In genomic region chr17:75456417-75457046, GRCh38 we compare ENCODE assay signal across 8 cellular contexts. TPM values are rescaled to one million over a fixed set of nuclear protein-coding genes. Genes with fewer than 3 reads are reported as not detected.
A peak's percentile ranks its signal among the peaks of the same experiment; 100 is the strongest.
DNase-seq lines count a peak whose midpoint lies in the region; ATAC-seq and TF ChIP-seq lines count a peak whose summit lies in the region.

Gene TMEM94 (plus strand): TSS chr17:75456635. CDS start chr17:75471906, 15,271 bp downstream.

- H3K36me3 ChIP-seq in DND-41 (ENCODE audit: insufficient read depth, low read length) (no peaks in the 10 kb centered on the region; the same call in 1 of the 2 replicates), GM23248 (ENCODE audit: low read depth) (no peaks in the 10 kb centered on the region), fibroblast of lung (ENCODE audit: control insufficient read depth, insufficient read depth, low read length) (no peaks in the 10 kb centered on the region)
- H3K36me3 ChIP-seq in naive thymus-derived CD4-positive, alpha-beta T cell (ENCODE audit: control insufficient read depth in 2 of 3, insufficient read depth in 3 of 3, low read length in 3 of 3): peaks cover 0 to 5% (median 0%) of the 10 kb centered on the region in 3 experiments

- peak; percentile 97 for ATAC-seq in DND-41 (ENCODE audit: insufficient read depth, low read depth)
- peak; percentile 98 for ATAC-seq in naive thymus-derived CD4-positive, alpha-beta T cell
- peak; percentile 98 for ATAC-seq in stimulated activated naive B cell treated with anti-CD40 and anti-IgM and Interleukin-4, amounts not matched to agents 10 μg/mL and 1 μg/mL and 100 μg/mL, for 72 hours (replicated peaks)

- H3K27me3 ChIP-seq in DND-41 (ENCODE audit: insufficient read depth, low read length, poor library complexity) (no peaks in the 10 kb centered on the region), GM23248 (replicated peaks; ENCODE audit: insufficient read depth) (no peaks in the 10 kb centered on the region), fibroblast of lung (ENCODE audit: control insufficient read depth, insufficient read depth, low read length) (no peaks in the 10 kb centered on the region)
- H3K27me3 ChIP-seq in naive thymus-derived CD4-positive, alpha-beta T cell (ENCODE audit: control insufficient read depth in 2 of 2, insufficient read depth in 2 of 2, low read length in 2 of 2): no peaks in the 10 kb centered on the region

- TF ChIP-seq CTCF in DND-41 (IDR thresholded peaks at IDR 0.05; ENCODE audit: borderline replicate concordance, extremely low read depth, low read length, poor library complexity, severe bottlenecking) (no peak), fibroblast of lung (conservative IDR thresholded peaks at IDR 0.05 in 1 of 2, IDR thresholded peaks at IDR 0.05 in 1 of 2; ENCODE audit: low read depth in 1 of 2, low read length in 2 of 2) (no peak)

- no peaks in the 10 kb centered on the region for H3K9me2 ChIP-seq in GM23248 (ENCODE audit: insufficient read depth)

- H3K79me2 ChIP-seq in DND-41 (ENCODE audit: insufficient read depth, low read length) (peaks cover 46% of the 10 kb centered on the region), GM23248 (ENCODE audit: insufficient read depth) (peaks cover 35% of the 10 kb centered on the region), fibroblast of lung (ENCODE audit: control insufficient read depth, insufficient read depth, low read length) (peaks cover 3% of the 10 kb centered on the region)

- H3K27ac ChIP-seq in DND-41 (ENCODE audit: low read length): peak within 1 kb of the TSS; percentile 89
- H3K27ac ChIP-seq in GM23248: peak within 1 kb of the TSS; percentile 85
- H3K27ac ChIP-seq in fibroblast of lung (ENCODE audit: insufficient read depth, low read length): peak within 1 kb of the TSS; percentile 89
- peak within 1 kb of the TSS; percentile 74 for H3K27ac ChIP-seq in naive thymus-derived CD4-positive, alpha-beta T cell (ENCODE audit: low read depth, low read length)

- H3K4me3 Mint-ChIP-seq in naive thymus-derived CD4-positive, alpha-beta T cell: peak within 1 kb of the TSS; percentile 92 to 99 (median 94)
- peak within 1 kb of the TSS; percentile 95 to 97 for H3K4me3 Mint-ChIP-seq in stimulated activated naive B cell treated with anti-CD40 and anti-IgM and Interleukin-4, amounts not matched to agents 10 μg/mL and 1 μg/mL and 100 μg/mL, for 72 hours

- peaks cover 25 to 42% (median 34%) of the 10 kb centered on the region in 7 donors for H3K4me1 Mint-ChIP-seq in naive thymus-derived CD4-positive, alpha-beta T cell
- peaks cover 24 to 35% of the 10 kb centered on the region in 2 donors for H3K4me1 Mint-ChIP-seq in stimulated activated naive B cell treated with anti-CD40 and anti-IgM and Interleukin-4, amounts not matched to agents 10 μg/mL and 1 μg/mL and 100 μg/mL, for 72 hours

- intact Hi-C loops in naive thymus-derived CD4-positive, alpha-beta T cell (cut with micrococcal nuclease): loop anchor here (1.0 to 2.0 kb wide), 14 partner anchors 9 to 583 kb away; partner anchors contain the start of genes GGA3 (in 2 of the 2), GRB2 (in 2 of the 2), MRPS7 (in 2 of the 2) and SLC25A19 (in 2 of the 2)

- 1 to 2% methylated on average over 22 to 33 of the region's 33 CpGs for WGBS in GM23248 (ENCODE audit: low coverage in 1 of 2, low lambda C conversion rate in 2 of 2, missing lambda C conversion rate in 2 of 2), 2 experiments

- H3K9me3 ChIP-seq in DND-41 (ENCODE audit: insufficient read depth, low read length, severe bottlenecking) (no peaks in the 10 kb centered on the region), GM23248 (ENCODE audit: low read depth) (no peaks in the 10 kb centered on the region), fibroblast of lung (ENCODE audit: control insufficient read depth, insufficient read depth, low read depth, low read length) (no peaks in the 10 kb centered on the region)
- H3K9me3 ChIP-seq in naive thymus-derived CD4-positive, alpha-beta T cell (ENCODE audit: control insufficient read depth in 2 of 3, low read length in 3 of 3): no peaks in the 10 kb centered on the region

- H3K36me3 Mint-ChIP-seq in naive thymus-derived CD4-positive, alpha-beta T cell: no peaks in the 10 kb centered on the region
- no peaks in the 10 kb centered on the region for H3K36me3 Mint-ChIP-seq in stimulated activated naive B cell treated with anti-CD40 and anti-IgM and Interleukin-4, amounts not matched to agents 10 μg/mL and 1 μg/mL and 100 μg/mL, for 72 hours

- H2AFZ ChIP-seq in DND-41 (ENCODE audit: low read depth, low read length) (peak within 1 kb of the TSS; percentile 98), GM23248 (peak within 1 kb of the TSS; percentile 96), fibroblast of lung (ENCODE audit: low read length) (peak within 1 kb of the TSS; percentile 86)

- no peaks in the 10 kb centered on the region for H3K27me3 Mint-ChIP-seq in naive thymus-derived CD4-positive, alpha-beta T cell
- peaks cover 0 to 4% of the 10 kb centered on the region in 2 donors for H3K27me3 Mint-ChIP-seq in stimulated activated naive B cell treated with anti-CD40 and anti-IgM and Interleukin-4, amounts not matched to agents 10 μg/mL and 1 μg/mL and 100 μg/mL, for 72 hours

- H3K4me2 ChIP-seq in DND-41 (ENCODE audit: insufficient read depth, low read length) (peak within 1 kb of the TSS; percentile 94), GM23248 (ENCODE audit: unreplicated experiment) (peak within 1 kb of the TSS; percentile 96), fibroblast of lung (ENCODE audit: extremely low read depth, insufficient read depth, low read length) (peak within 1 kb of the TSS; percentile 86)

- H3K9ac ChIP-seq in DND-41 (ENCODE audit: low read depth, low read length) (peak within 1 kb of the TSS; percentile 99), GM23248 (peak within 1 kb of the TSS; percentile 96), fibroblast of lung (ENCODE audit: insufficient read depth, low read length) (peak within 1 kb of the TSS; percentile 89)

- H3K4me1 ChIP-seq in DND-41 (ENCODE audit: insufficient read depth, low read length): peaks cover 30% of the 10 kb centered on the region
- H3K4me1 ChIP-seq in GM23248 (ENCODE audit: insufficient read depth): peaks cover 11% of the 10 kb centered on the region
- no peaks in the 10 kb centered on the region for H3K4me1 ChIP-seq in fibroblast of lung (ENCODE audit: control insufficient read depth, extremely low read depth, insufficient read depth, low read length)
- H3K4me1 ChIP-seq in naive thymus-derived CD4-positive, alpha-beta T cell (ENCODE audit: control insufficient read depth in 2 of 2, insufficient read depth in 2 of 2, low read length in 2 of 2): peaks cover 10% of the 10 kb centered on the region in 2 donors

- peaks cover 8% of the 10 kb centered on the region; the same call in 1 of the 2 replicates for H3F3A ChIP-seq in GM23248 (ENCODE audit: insufficient read depth)

- DNase-seq in DND-41: peak; percentile 96
- peak; percentile 100 for DNase-seq in GM23248
- peak; percentile 97 for DNase-seq in LHCN-M2 (ENCODE audit: low read depth)
- DNase-seq in RPMI8226: peak; percentile 96
- DNase-seq in activated T-helper 1 cell treated with anti-CD3 and anti-CD28 coated beads, Interleukin-2, amount 50 U/mL, for 16 hours (ENCODE audit: low read depth in 1 of 2, low spot score in 1 of 2): peak; percentile 75 to 84
- peak; percentile 96 to 98 for DNase-seq in fibroblast of lung (ENCODE audit: low read depth in 2 of 2)
- peak; percentile 70 to 93 (median 89) for DNase-seq in naive thymus-derived CD4-positive, alpha-beta T cell
- DNase-seq in stimulated activated naive B cell treated with anti-CD40 and anti-IgM and Interleukin-4, amounts not matched to agents 10 μg/mL and 1 μg/mL and 100 μg/mL, for 72 hours: peak; percentile 92

- H3K4me3 ChIP-seq in DND-41 (ENCODE audit: low read depth in 1 of 2, low read length in 2 of 2) (peak within 1 kb of the TSS; percentile 96 to 97), GM23248 (peak within 1 kb of the TSS; percentile 95), fibroblast of lung (replicated peaks in 1 of 4; ENCODE audit: control extremely low read depth in 1 of 4, insufficient read depth in 1 of 4, low read depth in 3 of 4, low read length in 4 of 4) (peak within 1 kb of the TSS; percentile 87 to 99 (median 97))
- peak within 1 kb of the TSS; percentile 99 for H3K4me3 ChIP-seq in naive thymus-derived CD4-positive, alpha-beta T cell (ENCODE audit: low read length)

- H4K20me1 ChIP-seq in DND-41 (ENCODE audit: insufficient read depth, low read length) (no peaks in the 10 kb centered on the region), GM23248 (ENCODE audit: insufficient read depth) (no peaks in the 10 kb centered on the region), fibroblast of lung (ENCODE audit: control insufficient read depth, extremely low read depth, insufficient read depth, low read length) (no peaks in the 10 kb centered on the region)

- CTCF ChIA-PET in naive thymus-derived CD4-positive, alpha-beta T cell (lab: Charles Lee): interaction anchor here (0.7 to 1.2 kb wide), 8 partner anchors 10 to 297 kb away, joined by 3 to 6 read pairs (median 3); no protein-coding TSS in a partner anchor

- peak within 1 kb of the TSS; percentile 84 to 99 (median 93) for H3K27ac Mint-ChIP-seq in naive thymus-derived CD4-positive, alpha-beta T cell
- peak within 1 kb of the TSS; percentile 93 for H3K27ac Mint-ChIP-seq in stimulated activated naive B cell treated with anti-CD40 and anti-IgM and Interleukin-4, amounts not matched to agents 10 μg/mL and 1 μg/mL and 100 μg/mL, for 72 hours

- in situ Hi-C loops in GM23248 (cut with MboI): no loop called here

- POLR2A ChIA-PET in naive thymus-derived CD4-positive, alpha-beta T cell (lab: Charles Lee): interaction anchor here (0.6 to 3.7 kb wide), 20 partner anchors 26 to 399 kb away, joined by 3 to 28 read pairs (median 4); partner anchors contain the start of genes GGA3, GRB2, MIF4GD and MRPS7

- no peaks in the 10 kb centered on the region for H3K9me3 Mint-ChIP-seq in naive thymus-derived CD4-positive, alpha-beta T cell
- H3K9me3 Mint-ChIP-seq in stimulated activated naive B cell treated with anti-CD40 and anti-IgM and Interleukin-4, amounts not matched to agents 10 μg/mL and 1 μg/mL and 100 μg/mL, for 72 hours: no peaks in the 10 kb centered on the region

RNA-seq across cellular contexts. Expression of gene TMEM94, which starts in this region (rescaled TPM):
- total RNA-seq in GM23248 (2014; rRNA removed; shearing (Covaris generic)): 24.5 and 54.0 TPM in 2 replicates
- polyA plus RNA-seq in GM23248 (2016; fragmentation: Nextera tagmentation; extraction: Ambion mirVana) (11.4 and 14.3 TPM in 2 replicates), fibroblast of lung (18.3 and 25.2 TPM in 2 replicates)
- total RNA-seq in LHCN-M2 (2014; rRNA removed) (57.1 and 71.2 TPM in 2 replicates), fibroblast of lung (19.8 and 35.0 TPM in 2 replicates)
- 42.1 TPM for polyA plus RNA-seq in LHCN-M2 (2012)
- 24.9 and 29.9 TPM in 2 replicates for polyA plus RNA-seq in fibroblast of lung (2012)
- polyA minus RNA-seq in fibroblast of lung (ENCODE audit: low replicate concordance): 90.2 and 139 TPM in 2 replicates
- total RNA-seq in naive thymus-derived CD4-positive, alpha-beta T cell: 10 to 100 TPM; 74.1 to 97.2 (median 81.9) TPM
- polyA plus RNA-seq in naive thymus-derived CD4-positive, alpha-beta T cell: 10 to 100 TPM; 11.7 to 27.2 TPM

Comparison
In these comparisons a context has a peak if more than half of its experiments do, and no peak if none do; other contexts are left out.
1. Peak in every context shown above with its lines: DNase-seq, ATAC-seq, H3K4me3 ChIP-seq and H3K27ac ChIP-seq.